ENCODE assay signal across 13 cellular contexts in genomic region chr2:201797175-201797840, GRCh38. TPM values are rescaled to one million over a fixed set of nuclear protein-coding genes. Genes with fewer than 3 reads are reported as not detected.
DNase-seq lines count a peak whose midpoint lies in the region; TF ChIP-seq lines count a peak whose summit lies in the region.
"Had no signal": no experiment of that assay in that cellular context is flagged by ENCODE, and none has a peak within 500 bp of the region (broad histone marks: within the 10 kb centered on the region; RNA-seq: fewer than 3 reads in every experiment).

No MANE protein-coding gene starts in this region.

- no peaks in the 10 kb centered on the region; the same call in 1 of the 2 replicates for H3K9me3 ChIP-seq in MG63
- no peaks in the 10 kb centered on the region for H3K9me3 ChIP-seq in left ventricle myocardium inferior (replicated peaks)
- H3K9me3 ChIP-seq in HAP-1: no peaks in the 10 kb centered on the region
- H3K9me3 ChIP-seq: gastrocnemius medialis had no signal

- in situ Hi-C loops in brain microvascular endothelial cell (cut with HindIII; ENCODE audit: low pct_ligation_motif_present, low sequenced_read_pairs) (no loop called here), HAP-1 (cut with MboI; ENCODE audit: low sequenced_read_pairs) (loop anchor here (25.0 kb wide), 1 partner anchor 390 kb away; no protein-coding TSS in a partner anchor)

- peak overlapping the region; percentile 86 for H3K27ac ChIP-seq in brain microvascular endothelial cell
- no peak overlapping the region for H3K27ac ChIP-seq in left ventricle myocardium inferior (replicated peaks)
- H3K27ac ChIP-seq: gastrocnemius medialis had no signal

- DNase-seq in AG08395 (ENCODE audit: low spot score): peak; percentile 68
- DNase-seq in MG63: peak; percentile 4
- peak; percentile 21 for DNase-seq in brain microvascular endothelial cell
- peak; percentile 91 for DNase-seq in kidney glomerular epithelial cell (lab: John Stamatoyannopoulos, UW)
- DNase-seq in left ventricle myocardium inferior: no peak
- no peak for DNase-seq in NCI-H748 (lab: John Stamatoyannopoulos, UW; ENCODE audit: unreplicated experiment)
- DNase-seq in cardiac septum (ENCODE audit: low spot score): no peak
- DNase-seq in HAP-1 (ENCODE audit: low spot score in 2 of 2): no peak
- DNase-seq: C1 segment of cervical spinal cord, gastrocnemius medialis, NCI-H1092 treated with DMSO at 0.1 percent for 48 hours, NCI-H526 treated with DMSO at 0.1 percent for 48 hours had no signal

- H3K36me3 ChIP-seq in MG63: no peaks in the 10 kb centered on the region
- H3K36me3 ChIP-seq in brain microvascular endothelial cell (replicated peaks): no peaks in the 10 kb centered on the region
- H3K36me3 ChIP-seq in left ventricle myocardium inferior: no peaks in the 10 kb centered on the region
- H3K36me3 ChIP-seq in HAP-1 (replicated peaks): no peaks in the 10 kb centered on the region
- H3K36me3 ChIP-seq: gastrocnemius medialis had no signal

- H3K27me3 ChIP-seq in MG63 (no peaks in the 10 kb centered on the region), brain microvascular endothelial cell (replicated peaks) (no peaks in the 10 kb centered on the region), left ventricle myocardium inferior (ENCODE audit: low read depth) (peaks cover 8% of the 10 kb centered on the region), HAP-1 (ENCODE audit: low read depth) (no peaks in the 10 kb centered on the region)
- H3K27me3 ChIP-seq: gastrocnemius medialis had no signal

- H3K4me3 ChIP-seq in MG63 (no peak overlapping the region), brain microvascular endothelial cell (ENCODE audit: low read depth, low read length) (no peak overlapping the region), left ventricle myocardium inferior (no peak overlapping the region), HAP-1 (no peak overlapping the region)
- H3K4me3 ChIP-seq: gastrocnemius medialis had no signal

- TF ChIP-seq CTCF in brain microvascular endothelial cell (IDR thresholded peaks at IDR 0.05; ENCODE audit: low read depth, low read length, missing control alignments): no peak
- TF ChIP-seq CTCF in left ventricle myocardium inferior (IDR thresholded peaks at IDR 0.05; ENCODE audit: borderline replicate concordance): no peak

- intact Hi-C loops in left ventricle myocardium inferior (cut with micrococcal nuclease) (loop anchor here (5.0 kb wide), 1 partner anchor 380 kb away; no protein-coding TSS in a partner anchor), cardiac septum (cut with DNase I) (loop anchor here (5.0 kb wide), 1 partner anchor 65 kb away; no protein-coding TSS in a partner anchor)

- H3K4me1 ChIP-seq in left ventricle myocardium inferior: no peaks in the 10 kb centered on the region
- H3K4me1 ChIP-seq in HAP-1: peaks cover 8% of the 10 kb centered on the region
- H3K4me1 ChIP-seq: gastrocnemius medialis had no signal

RNA-seq across cellular contexts. Expression of gene CDK15, which starts 9.0 kb away (rescaled TPM):
- total RNA-seq in MG63 (2014; rRNA removed; shearing (Covaris generic); ENCODE audit: low replicate concordance): 2.7 and 6.5 TPM in 2 replicates
- total RNA-seq in left ventricle myocardium inferior: 0.16 TPM
- total RNA-seq in cardiac septum: 0.22 TPM
- total RNA-seq: activated T-helper 1 cell treated with anti-CD3 and anti-CD28 coated beads, Interleukin-12 subunit alpha, Interleukin-12 subunit beta, Interleukin-2, Interleukin-4 antibody, amounts not matched to agents 30 ng/mL and 10 ng/mL and 1 ng/mL, durations not matched to agents 14 hours and 24 hours and 36 hours had no signal

RNA-seq across cellular contexts. Expression of gene ALS2, which starts 16.6 kb away (rescaled TPM):
- 10.0 and 21.9 TPM in 2 replicates for total RNA-seq in MG63 (2014; rRNA removed; shearing (Covaris generic); ENCODE audit: low replicate concordance)
- 42.0 TPM for total RNA-seq in left ventricle myocardium inferior
- 36.5 TPM for total RNA-seq in cardiac septum

Comparison
In these comparisons a context has a peak if more than half of its experiments do, and no peak if none do; other contexts are left out.
1. DNase-seq: peak in AG08395 (single experiment), MG63 (single experiment), brain microvascular endothelial cell (single experiment) and kidney glomerular epithelial cell (single experiment); none in left ventricle myocardium inferior (single experiment), NCI-H748 (single experiment), cardiac septum (single experiment) and HAP-1 (0 of 2).